8 cellular contexts compared by ENCODE assay signal in genomic region chr19:57192064-57192395, GRCh38. TPM values are rescaled to one million over a fixed set of nuclear protein-coding genes. Genes with fewer than 3 reads are reported as not detected.
DNase-seq lines count a peak whose midpoint lies in the region; ATAC-seq, FAIRE-seq and TF ChIP-seq lines count a peak whose summit lies in the region.

No MANE protein-coding gene starts in this region.

- H3K4me3 ChIP-seq in iPS-15b (ENCODE audit: low read depth, low read length) = peak overlapping the region; percentile 96
- H3K4me3 ChIP-seq in stomach = peak overlapping the region; percentile 86 to 99 (median 96)

- H3K4me1 ChIP-seq in iPS-15b (ENCODE audit: control insufficient read depth, insufficient read depth, low read length) (peaks cover 2% of the 10 kb centered on the region), stomach (peaks cover 22 to 26% (median 23%) of the 10 kb centered on the region in 4 donors)

- no peak for ATAC-seq in activated T-cell treated with anti-CD3 and anti-CD28 coated beads, Interleukin-2, amount 50 U/mL, for 72 hours (replicated peaks in 1 of 2)
- no peak for ATAC-seq in GM18870 (IDR thresholded peaks at IDR 0.05; ENCODE audit: unreplicated experiment)

- peak overlapping the region; percentile 88 to 89 for H3K4me3 Mint-ChIP-seq in activated T-cell treated with anti-CD3 and anti-CD28 coated beads, Interleukin-2, amount 50 U/mL, for 72 hours
- peak overlapping the region; percentile 91 for H3K4me3 Mint-ChIP-seq in activated T-helper 2 cell treated with anti-CD3 and anti-CD28 coated beads, Interferon-gamma antibody, Interleukin-2, Interleukin-4, amounts not matched to agents 10 μg/mL and 5 μg/mL and 100 μg/mL, durations not matched to agents 14 hours and 24 hours and 36 hours (ENCODE audit: low read depth)

- H3K36me3 ChIP-seq in iPS-15b (ENCODE audit: control insufficient read depth, insufficient read depth, low read length) (peaks cover 15% of the 10 kb centered on the region), stomach (peaks cover 38 to 41% (median 39%) of the 10 kb centered on the region in 4 donors)

- intact Hi-C loops in activated T-helper 2 cell treated with anti-CD3 and anti-CD28 coated beads, Interferon-gamma antibody, Interleukin-2, Interleukin-4, amounts not matched to agents 10 μg/mL and 5 μg/mL and 100 μg/mL, durations not matched to agents 14 hours and 24 hours and 36 hours (cut with micrococcal nuclease) = loop anchor here (5.0 kb wide), 1 partner anchor 90 kb away; the partner anchor contains the start of gene ZNF460
- intact Hi-C loops in stomach (cut with DNase I; ENCODE audit: low total_unique reads) = no loop called here

- peaks cover 23 to 24% of the 10 kb centered on the region in 2 donors for H3K9me3 Mint-ChIP-seq in activated T-cell treated with anti-CD3 and anti-CD28 coated beads, Interleukin-2, amount 50 U/mL, for 72 hours
- H3K9me3 Mint-ChIP-seq in activated T-helper 2 cell treated with anti-CD3 and anti-CD28 coated beads, Interferon-gamma antibody, Interleukin-2, Interleukin-4, amounts not matched to agents 10 μg/mL and 5 μg/mL and 100 μg/mL, durations not matched to agents 14 hours and 24 hours and 36 hours = peaks cover 63% of the 10 kb centered on the region

- H3K9ac ChIP-seq in iPS-15b (ENCODE audit: low read depth, low read length) = peak overlapping the region; percentile 95

- peaks cover 48 to 70% of the 10 kb centered on the region in 2 donors for H3K36me3 Mint-ChIP-seq in activated T-cell treated with anti-CD3 and anti-CD28 coated beads, Interleukin-2, amount 50 U/mL, for 72 hours (ENCODE audit: insufficient read depth in 2 of 2)
- peaks cover 72% of the 10 kb centered on the region for H3K36me3 Mint-ChIP-seq in activated T-helper 2 cell treated with anti-CD3 and anti-CD28 coated beads, Interferon-gamma antibody, Interleukin-2, Interleukin-4, amounts not matched to agents 10 μg/mL and 5 μg/mL and 100 μg/mL, durations not matched to agents 14 hours and 24 hours and 36 hours (ENCODE audit: low read depth)

- WGBS in stomach, 5 donors = 1 to 8% (median 4%) methylated on average over 8 of the region's 8 CpGs

- no peaks in the 10 kb centered on the region for H3K27me3 Mint-ChIP-seq in activated T-cell treated with anti-CD3 and anti-CD28 coated beads, Interleukin-2, amount 50 U/mL, for 72 hours (ENCODE audit: low read depth)
- H3K27me3 Mint-ChIP-seq in activated T-helper 2 cell treated with anti-CD3 and anti-CD28 coated beads, Interferon-gamma antibody, Interleukin-2, Interleukin-4, amounts not matched to agents 10 μg/mL and 5 μg/mL and 100 μg/mL, durations not matched to agents 14 hours and 24 hours and 36 hours (ENCODE audit: low read depth) = no peaks in the 10 kb centered on the region

- TF ChIP-seq EP300 in stomach (IDR thresholded peaks at IDR 0.05) = no peak

- FAIRE-seq in GM12892 (lab: Jason Lieb, UNC) = no peak

- no peak for DNase-seq in activated T-cell treated with anti-CD3 and anti-CD28 coated beads, Interleukin-2, amount 50 U/mL, for 72 hours
- no peak for DNase-seq in activated T-cell treated with anti-CD3 and anti-CD28 coated beads, Interleukin-2, amount 50 U/mL, for 48 hours
- no peak for DNase-seq in activated T-helper 2 cell treated with anti-CD3 and anti-CD28 coated beads, Interferon-gamma antibody, Interleukin-2, Interleukin-4, amounts not matched to agents 10 μg/mL and 5 μg/mL and 100 μg/mL, durations not matched to agents 14 hours and 24 hours and 36 hours (ENCODE audit: low spot score)
- DNase-seq in stomach = no peak
- no peak for DNase-seq in GM12892 (ENCODE audit: insufficient read length)
- no peak for DNase-seq in NCI-H1048 (lab: John Stamatoyannopoulos, UW)

- peak overlapping the region; percentile 77 for H3K27ac Mint-ChIP-seq in activated T-cell treated with anti-CD3 and anti-CD28 coated beads, Interleukin-2, amount 50 U/mL, for 72 hours
- H3K27ac Mint-ChIP-seq in activated T-helper 2 cell treated with anti-CD3 and anti-CD28 coated beads, Interferon-gamma antibody, Interleukin-2, Interleukin-4, amounts not matched to agents 10 μg/mL and 5 μg/mL and 100 μg/mL, durations not matched to agents 14 hours and 24 hours and 36 hours = peak overlapping the region; percentile 81

- no peak for TF ChIP-seq POLR2A in stomach (IDR thresholded peaks at IDR 0.05)
- TF ChIP-seq POLR2A in GM12892 (IDR thresholded peaks at IDR 0.05; ENCODE audit: low read depth, low read length) = no peak

- no peaks in the 10 kb centered on the region for H3K27me3 ChIP-seq in iPS-15b (ENCODE audit: control insufficient read depth, insufficient read depth, low read length)
- H3K27me3 ChIP-seq in stomach = no peaks in the 10 kb centered on the region

- H3K9me3 ChIP-seq in iPS-15b (ENCODE audit: control insufficient read depth, insufficient read depth, low read length) = no peaks in the 10 kb centered on the region
- peaks cover 0 to 42% (median 3%) of the 10 kb centered on the region in 4 donors for H3K9me3 ChIP-seq in stomach

- peak overlapping the region in 4 of 5 donors; percentile 83 to 92 (median 90) for H3K27ac ChIP-seq in stomach

- H3K4me1 Mint-ChIP-seq in activated T-cell treated with anti-CD3 and anti-CD28 coated beads, Interleukin-2, amount 50 U/mL, for 72 hours (ENCODE audit: low read depth) = peaks cover 35% of the 10 kb centered on the region
- H3K4me1 Mint-ChIP-seq in activated T-helper 2 cell treated with anti-CD3 and anti-CD28 coated beads, Interferon-gamma antibody, Interleukin-2, Interleukin-4, amounts not matched to agents 10 μg/mL and 5 μg/mL and 100 μg/mL, durations not matched to agents 14 hours and 24 hours and 36 hours (ENCODE audit: low read depth) = peaks cover 19% of the 10 kb centered on the region

- no peak for TF ChIP-seq CTCF in stomach (IDR thresholded peaks at IDR 0.05)

RNA-seq across cellular contexts. Expression of gene ZNF264, which starts 0.7 kb away (rescaled TPM):
- 10 to 100 TPM; 38.7 to 43.3 TPM for total RNA-seq in activated T-cell treated with anti-CD3 and anti-CD28 coated beads, Interleukin-2, amount 50 U/mL, for 72 hours
- 16.5 and 18.0 TPM in 2 replicates for total RNA-seq in activated T-helper 2 cell treated with anti-CD3 and anti-CD28 coated beads, Interferon-gamma antibody, Interleukin-2, Interleukin-4, amounts not matched to agents 10 μg/mL and 5 μg/mL and 100 μg/mL, durations not matched to agents 14 hours and 24 hours and 36 hours
- total RNA-seq in stomach = 10 to 100 TPM in 4 of 5 donors, 1 to 10 TPM in 1; 8.2 to 53.0 (median 41.0) TPM
- polyA plus RNA-seq in stomach = 10 to 100 TPM in 1 of 3 donors, 1 to 10 TPM in 2; 3.2 to 26.0 (median 4.6) TPM
- polyA plus RNA-seq in GM12892 (2012; ENCODE audit: missing spikeins) = 7.4 TPM

RNA-seq across cellular contexts. Expression of gene DUXA, which starts 24.7 kb away (rescaled TPM):
- not detected for total RNA-seq in activated T-cell treated with anti-CD3 and anti-CD28 coated beads, Interleukin-2, amount 50 U/mL, for 72 hours
- total RNA-seq in activated T-helper 2 cell treated with anti-CD3 and anti-CD28 coated beads, Interferon-gamma antibody, Interleukin-2, Interleukin-4, amounts not matched to agents 10 μg/mL and 5 μg/mL and 100 μg/mL, durations not matched to agents 14 hours and 24 hours and 36 hours = not detected in 2 replicates
- not detected for total RNA-seq in stomach
- polyA plus RNA-seq in stomach = not detected
- polyA plus RNA-seq in GM12892 (2012; ENCODE audit: missing spikeins) = not detected

RNA-seq across cellular contexts. Expression of gene AURKC, which starts 38.8 kb away (rescaled TPM):
- 1 to 10 TPM; 2.2 to 4.3 TPM for total RNA-seq in activated T-cell treated with anti-CD3 and anti-CD28 coated beads, Interleukin-2, amount 50 U/mL, for 72 hours
- 0.16 TPM in 1 of 2 replicates, not detected in the other for total RNA-seq in activated T-helper 2 cell treated with anti-CD3 and anti-CD28 coated beads, Interferon-gamma antibody, Interleukin-2, Interleukin-4, amounts not matched to agents 10 μg/mL and 5 μg/mL and 100 μg/mL, durations not matched to agents 14 hours and 24 hours and 36 hours
- total RNA-seq in stomach = 1 to 10 TPM in 1 of 5 donors, under 1 TPM in 1, not detected in 3; 0.72 to 1.3 TPM
- 1 to 10 TPM in 2 of 3 donors, not detected in 1; 1.0 to 1.2 TPM for polyA plus RNA-seq in stomach
- polyA plus RNA-seq in GM12892 (2012; ENCODE audit: missing spikeins) = 1.8 TPM

RNA-seq across cellular contexts. Expression of gene ZIM3, which starts 47.0 kb away (rescaled TPM):
- not detected for total RNA-seq in activated T-cell treated with anti-CD3 and anti-CD28 coated beads, Interleukin-2, amount 50 U/mL, for 72 hours
- not detected in 2 replicates for total RNA-seq in activated T-helper 2 cell treated with anti-CD3 and anti-CD28 coated beads, Interferon-gamma antibody, Interleukin-2, Interleukin-4, amounts not matched to agents 10 μg/mL and 5 μg/mL and 100 μg/mL, durations not matched to agents 14 hours and 24 hours and 36 hours
- not detected for total RNA-seq in stomach
- not detected for polyA plus RNA-seq in stomach
- polyA plus RNA-seq in GM12892 (2012; ENCODE audit: missing spikeins) = not detected

RNA-seq across cellular contexts. Expression of gene ZNF805, which starts 48.4 kb away (rescaled TPM):
- 10 to 100 TPM; 14.4 to 16.2 TPM for total RNA-seq in activated T-cell treated with anti-CD3 and anti-CD28 coated beads, Interleukin-2, amount 50 U/mL, for 72 hours
- 6.6 and 6.9 TPM in 2 replicates for total RNA-seq in activated T-helper 2 cell treated with anti-CD3 and anti-CD28 coated beads, Interferon-gamma antibody, Interleukin-2, Interleukin-4, amounts not matched to agents 10 μg/mL and 5 μg/mL and 100 μg/mL, durations not matched to agents 14 hours and 24 hours and 36 hours
- total RNA-seq in stomach = 10 to 100 TPM in 1 of 5 donors, 1 to 10 TPM in 4; 1.2 to 37.6 (median 8.1) TPM
- polyA plus RNA-seq in stomach = under 1 TPM; 0.46 to 0.81 (median 0.53) TPM
- 3.2 TPM for polyA plus RNA-seq in GM12892 (2012; ENCODE audit: missing spikeins)
